ENCODE assay signal across 23 cellular contexts in genomic region chr20:64071341-64072332, GRCh38. TPM values are rescaled to one million over a fixed set of nuclear protein-coding genes. Genes with fewer than 3 reads are reported as not detected.
DNase-seq lines count a peak whose midpoint lies in the region; ATAC-seq, FAIRE-seq and TF ChIP-seq lines count a peak whose summit lies in the region.
"Had no signal": no experiment of that assay in that cellular context is flagged by ENCODE, and none has a peak within 500 bp of the region (broad histone marks: within the 10 kb centered on the region; RNA-seq: fewer than 3 reads in every experiment).

No MANE protein-coding gene starts in this region.

- no peak overlapping the region for H3K56ac ChIP-seq in H1 (replicated peaks; ENCODE audit: insufficient read length, low read depth, low read length)

- no peak overlapping the region for H3K23ac ChIP-seq in H1 (ENCODE audit: insufficient read length)

- no peaks in the 10 kb centered on the region for H3K23me2 ChIP-seq in H1 (ENCODE audit: low read depth, low read length)

- H3K27ac ChIP-seq in Karpas-422 (ENCODE audit: low read length): peak overlapping the region; percentile 100
- H3K27ac ChIP-seq in H1 (ENCODE audit: low read depth, low read length): no peak overlapping the region; the same call in 1 of the 2 replicates
- H3K27ac ChIP-seq: esophagus squamous epithelium, gastroesophageal sphincter, thoracic aorta had no signal

- H4K91ac ChIP-seq in H1 (replicated peaks; ENCODE audit: insufficient read length, low read length): no peak overlapping the region

- no peaks in the 10 kb centered on the region for H3K36me3 ChIP-seq in Caco-2 (ENCODE audit: control insufficient read depth, insufficient read depth, low read length)
- H3K36me3 ChIP-seq in Karpas-422 (ENCODE audit: insufficient read depth, low read length): peaks cover 22% of the 10 kb centered on the region
- peaks cover 0 to 8% (median 3%) of the 10 kb centered on the region in 4 experiments; a peak in 3 of 8 replicates for H3K36me3 ChIP-seq in H1 (ENCODE audit: control insufficient read depth in 2 of 4, insufficient read depth in 4 of 4, low read length in 3 of 4)
- H3K36me3 ChIP-seq: BE2C had no signal

- H3K4me2 ChIP-seq in Karpas-422 (ENCODE audit: low read depth, low read length, poor library complexity, severe bottlenecking): peak overlapping the region; percentile 61
- H3K4me2 ChIP-seq in H1 (ENCODE audit: insufficient read depth in 1 of 2, low read depth in 2 of 2, low read length in 2 of 2): no peak overlapping the region

- no peak overlapping the region for H2BK12ac ChIP-seq in H1 (ENCODE audit: low read depth, low read length)

- no peak overlapping the region for H2AK5ac ChIP-seq in H1 (ENCODE audit: low read depth, low read length)

- no peak for FAIRE-seq in H1 (lab: Jason Lieb, UNC)
- FAIRE-seq: A204.1, H54 had no signal

- H3K4ac ChIP-seq in H1 (replicated peaks; ENCODE audit: insufficient read length, low read depth, low read length): no peak overlapping the region

- H3K36me3 Mint-ChIP-seq in activated CD8-positive, alpha-beta memory T cell treated with anti-CD3 and anti-CD28 coated beads, Interleukin-2, amount 10 ng/mL, durations not matched to agents 7 days and 5 days: peaks cover 16% of the 10 kb centered on the region
- peaks cover 17% of the 10 kb centered on the region for H3K36me3 Mint-ChIP-seq in Caco-2 (ENCODE audit: insufficient read depth, unreplicated experiment)

- TF ChIP-seq EP300 in H1 (IDR thresholded peaks at IDR 0.05; ENCODE audit: borderline replicate concordance in 1 of 2, low read depth in 2 of 2, low read length in 2 of 2): no peak

- H3K9me3 Mint-ChIP-seq in activated CD8-positive, alpha-beta memory T cell treated with anti-CD3 and anti-CD28 coated beads, Interleukin-2, amount 10 ng/mL, durations not matched to agents 7 days and 5 days (ENCODE audit: low read depth): no peaks in the 10 kb centered on the region
- no peaks in the 10 kb centered on the region for H3K9me3 Mint-ChIP-seq in Caco-2 (ENCODE audit: unreplicated experiment)

- H3K79me1 ChIP-seq in H1 (ENCODE audit: low read depth, low read length): 0 out of 2 replicates have a peak, but pooled peaks cover 3% of the 10 kb centered on the region

- no peak overlapping the region for H2BK15ac ChIP-seq in H1 (ENCODE audit: low read length)

- H3K14ac ChIP-seq in H1 (ENCODE audit: insufficient read length): no peak overlapping the region

- peak overlapping the region; percentile 32 for H3K27ac Mint-ChIP-seq in activated CD8-positive, alpha-beta memory T cell treated with anti-CD3 and anti-CD28 coated beads, Interleukin-2, amount 10 ng/mL, durations not matched to agents 7 days and 5 days
- H3K27ac Mint-ChIP-seq in Caco-2 (ENCODE audit: unreplicated experiment): peak overlapping the region; percentile 5
- H3K27ac Mint-ChIP-seq: activated CD4-positive, alpha-beta T cell treated with anti-CD3 and anti-CD28 coated beads for 36 hours had no signal

- H4K20me1 ChIP-seq in Karpas-422 (ENCODE audit: insufficient read depth, low read depth, low read length) (peaks cover 3% of the 10 kb centered on the region; the same call in 1 of the 2 replicates), H1 (replicated peaks in 1 of 2; ENCODE audit: control insufficient read depth in 1 of 2, insufficient read depth in 2 of 2, low read length in 2 of 2) (peaks cover 0 to 8% of the 10 kb centered on the region in 2 experiments)

- 88% methylated on average over 24 of the region's 30 CpGs; no CpG with 5 or more reads in 1 of the 2 experiments for WGBS in H1 (ENCODE audit: extremely low coverage in 1 of 2, insufficient coverage in 1 of 2, insufficient read length in 1 of 2, insufficient replicate concordance in 2 of 2, low coverage in 1 of 2, low lambda C conversion rate in 2 of 2, missing lambda C conversion rate in 1 of 2), 2 experiments

- no peak overlapping the region for H2BK120ac ChIP-seq in H1 (replicated peaks; ENCODE audit: low read depth, low read length)

- H3K9ac ChIP-seq in Karpas-422 (ENCODE audit: low read length) (peak overlapping the region; percentile 96), H1 (replicated peaks in 1 of 4; ENCODE audit: extremely low read depth in 1 of 4, low read depth in 3 of 4, low read length in 3 of 4) (no peak overlapping the region)

- H3K4me3 ChIP-seq in Caco-2 (ENCODE audit: low read depth, low read length): no peak overlapping the region
- peak overlapping the region; percentile 18; the same call in 1 of the 2 replicates for H3K4me3 ChIP-seq in Karpas-422 (ENCODE audit: low read length)
- no peak overlapping the region for H3K4me3 ChIP-seq in H1 (ENCODE audit: extremely low read depth in 1 of 4, insufficient read depth in 2 of 4, low read depth in 3 of 4, low read length in 4 of 4)
- H3K4me3 ChIP-seq: esophagus squamous epithelium, gastroesophageal sphincter, thoracic aorta had no signal

- no peaks in the 10 kb centered on the region for H3K27me3 ChIP-seq in Caco-2 (replicated peaks; ENCODE audit: control insufficient read depth, insufficient read depth, low read length)
- H3K27me3 ChIP-seq in Karpas-422 (ENCODE audit: low read length): no peaks in the 10 kb centered on the region
- H3K27me3 ChIP-seq in H1 (replicated peaks in 1 of 4; ENCODE audit: control insufficient read depth in 3 of 4, extremely low read depth in 1 of 4, insufficient read depth in 3 of 4, low read length in 3 of 4): no peaks in the 10 kb centered on the region
- H3K27me3 ChIP-seq: BE2C, esophagus squamous epithelium, gastroesophageal sphincter had no signal

- CTCF ChIA-PET in activated CD8-positive, alpha-beta memory T cell treated with anti-CD3 and anti-CD28 coated beads, Interleukin-2, amount 10 ng/mL, durations not matched to agents 7 days and 5 days (lab: Charles Lee): interaction anchor here (0.6 to 2.5 kb wide), 6 partner anchors 9 to 575 kb away, joined by 3 to 12 read pairs (median 4); partner anchors contain the start of genes PRPF6 and TCEA2
- CTCF ChIA-PET in Caco-2 (lab: Charles Lee): interaction anchor here (0.8 to 1.8 kb wide), 3 partner anchors 9 to 33 kb away, joined by 3 to 5 read pairs (median 4); partner anchors contain the start of gene TCEA2
- CTCF ChIA-PET in H1 (lab: Charles Lee; ENCODE audit: partially characterized antibody): interaction anchor here (0.6 to 1.6 kb wide), 12 partner anchors 9 to 533 kb away, joined by 3 to 7 read pairs (median 4); partner anchors contain the start of gene TCEA2

- no peak for TF ChIP-seq RAD21 in H1 (IDR thresholded peaks at IDR 0.05 in 1 of 2, conservative IDR thresholded peaks at IDR 0.05 in 1 of 2; ENCODE audit: low read depth in 2 of 2, low read length in 2 of 2)

- ATAC-seq in activated CD8-positive, alpha-beta memory T cell treated with anti-CD3 and anti-CD28 coated beads, Interleukin-2, amount 10 ng/mL, durations not matched to agents 7 days and 5 days: no peak
- ATAC-seq: activated CD4-positive, alpha-beta T cell treated with anti-CD3 and anti-CD28 coated beads for 36 hours; gastroesophageal sphincter had no signal

- no TSS peak for BruUV-seq in Caco-2 (replicated peaks; lab: Mats Ljungman, UMichigan)

- POLR2A ChIA-PET in Caco-2 (lab: Charles Lee) (interaction anchor here (0.6 kb wide), 1 partner anchor 429 kb away, joined by 11 read pairs; no protein-coding TSS in a partner anchor), H1 (lab: Charles Lee; ENCODE audit: partially characterized antibody) (interaction anchor here (0.7 to 2.0 kb wide), 5 partner anchors 9 to 36 kb away, joined by 3 to 5 read pairs (median 4); partner anchors contain the start of genes C20orf204 and TCEA2)

- H2AFZ ChIP-seq in Karpas-422 (ENCODE audit: low read length) (no peak overlapping the region), H1 (ENCODE audit: low read length) (no peak overlapping the region)

- DNase-seq in activated CD8-positive, alpha-beta memory T cell treated with anti-CD3 and anti-CD28 coated beads, Interleukin-2, amount 10 ng/mL, durations not matched to agents 7 days and 5 days: no peak
- no peak for DNase-seq in activated CD8-positive, alpha-beta memory T cell treated with anti-CD3 and anti-CD28 coated beads, Interleukin-2, amount 50 U/mL, for 4 hours
- DNase-seq in Caco-2 (no peak), Karpas-422 (peak; percentile 86), H1 (ENCODE audit: low read depth in 1 of 2, low spot score in 2 of 2) (no peak), GM10266 (ENCODE audit: extremely low spot score) (no peak), NOMO-1 treated with DMSO at 0.1 percent for 48 hours (lab: John Stamatoyannopoulos, UW; ENCODE audit: unreplicated experiment) (no peak), NCI-H2171 treated with DMSO at 0.1 percent for 48 hours (lab: John Stamatoyannopoulos, UW) (no peak)
- DNase-seq: activated CD4-positive, alpha-beta T cell treated with anti-CD3 and anti-CD28 coated beads for 36 hours; activated CD8-positive, alpha-beta memory T cell treated with anti-CD3 and anti-CD28 coated beads, Interleukin-2, amount 50 U/mL, for 48 hours; activated gamma-delta T cell; BE2C; DMS 273 treated with DMSO at 0.1 percent for 48 hours; effector CD8-positive, alpha-beta T cell; esophagus squamous epithelium; kidney glomerular epithelial cell; NCI-H524 treated with DMSO at 0.1 percent for 48 hours had no signal

- peaks cover 51% of the 10 kb centered on the region for H3K4me1 Mint-ChIP-seq in activated CD8-positive, alpha-beta memory T cell treated with anti-CD3 and anti-CD28 coated beads, Interleukin-2, amount 10 ng/mL, durations not matched to agents 7 days and 5 days
- no peaks in the 10 kb centered on the region for H3K4me1 Mint-ChIP-seq in Caco-2 (ENCODE audit: low read depth, unreplicated experiment)

- no peak overlapping the region for H3K18ac ChIP-seq in H1 (ENCODE audit: extremely low read depth, low read length)

- no peak for TF ChIP-seq POLR2A in H1 (IDR thresholded peaks at IDR 0.05; ENCODE audit: control extremely low read depth in 1 of 2, low read depth in 2 of 2, low read length in 2 of 2)

- no peak overlapping the region for H2BK5ac ChIP-seq in H1 (ENCODE audit: low read depth, low read length)

- no peak overlapping the region for H3K4me3 Mint-ChIP-seq in activated CD8-positive, alpha-beta memory T cell treated with anti-CD3 and anti-CD28 coated beads, Interleukin-2, amount 10 ng/mL, durations not matched to agents 7 days and 5 days
- H3K4me3 Mint-ChIP-seq in Caco-2 (ENCODE audit: unreplicated experiment): no peak overlapping the region
- H3K4me3 Mint-ChIP-seq: activated CD4-positive, alpha-beta T cell treated with anti-CD3 and anti-CD28 coated beads for 36 hours had no signal

- no peak overlapping the region for H4K5ac ChIP-seq in H1 (ENCODE audit: insufficient read length, low read depth, low read length)

- H3K4me1 ChIP-seq in Caco-2 (no peaks in the 10 kb centered on the region), Karpas-422 (ENCODE audit: low read length) (peaks cover 100% of the 10 kb centered on the region), H1 (replicated peaks in 1 of 4; ENCODE audit: control insufficient read depth in 3 of 4, insufficient read depth in 4 of 4, low read length in 3 of 4) (peaks cover 0 to 9% (median under 1%) of the 10 kb centered on the region in 4 experiments; a peak in 3 of 7 replicates)

- H3K9me3 ChIP-seq in Caco-2 (no peaks in the 10 kb centered on the region), Karpas-422 (ENCODE audit: low read length) (no peaks in the 10 kb centered on the region), H1 (ENCODE audit: insufficient read depth in 2 of 2, low read depth in 1 of 2, low read length in 1 of 2) (no peaks in the 10 kb centered on the region)
- H3K9me3 ChIP-seq: BE2C, esophagus squamous epithelium, gastroesophageal sphincter, thoracic aorta had no signal

- no peak overlapping the region for H2BK20ac ChIP-seq in H1 (ENCODE audit: low read length)

- intact Hi-C loops in Caco-2 (cut with micrococcal nuclease; ENCODE audit: unreplicated experiment): no loop called here

- peaks cover 7% of the 10 kb centered on the region for H3K79me2 ChIP-seq in Karpas-422 (ENCODE audit: low read length)
- no peaks in the 10 kb centered on the region for H3K79me2 ChIP-seq in H1 (ENCODE audit: control insufficient read depth in 1 of 2, insufficient read depth in 2 of 2, low read length in 2 of 2)

- H3K9me2 ChIP-seq in Karpas-422 (replicated peaks; ENCODE audit: insufficient read depth, low read length): no peaks in the 10 kb centered on the region

- H4K8ac ChIP-seq in H1 (ENCODE audit: extremely low read depth, insufficient read depth, low read length): peak overlapping the region; percentile 38; the same call in 1 of the 2 replicates

- TF ChIP-seq CTCF in Caco-2 (IDR thresholded peaks at IDR 0.05; ENCODE audit: insufficient read depth in 1 of 2, low read depth in 1 of 2, low read length in 1 of 2, severe bottlenecking in 1 of 2, unreplicated experiment in 1 of 2): no peak
- TF ChIP-seq CTCF in H1 (IDR thresholded peaks at IDR 0.05; ENCODE audit: control extremely low read depth in 1 of 3, insufficient read depth in 1 of 3, low read depth in 1 of 3, low read length in 3 of 3): no peak
- no peak for TF ChIP-seq CTCF in GM10266 (IDR thresholded peaks at IDR 0.05; ENCODE audit: control insufficient read depth, insufficient read depth, low read depth, missing control alignments)

- no peaks in the 10 kb centered on the region for H3K27me3 Mint-ChIP-seq in activated CD8-positive, alpha-beta memory T cell treated with anti-CD3 and anti-CD28 coated beads, Interleukin-2, amount 10 ng/mL, durations not matched to agents 7 days and 5 days
- no peaks in the 10 kb centered on the region for H3K27me3 Mint-ChIP-seq in Caco-2 (ENCODE audit: insufficient read depth, unreplicated experiment)
- H3K27me3 Mint-ChIP-seq: activated CD4-positive, alpha-beta T cell treated with anti-CD3 and anti-CD28 coated beads for 36 hours had no signal

RNA-seq across cellular contexts. Expression of gene RGS19, which starts 7.7 kb away (rescaled TPM):
- total RNA-seq in activated CD8-positive, alpha-beta memory T cell treated with anti-CD3 and anti-CD28 coated beads, Interleukin-2, amount 10 ng/mL, durations not matched to agents 7 days and 5 days: 100 to 1,000 TPM in 1 of 2 experiments, 10 to 100 TPM in 1; 84.5 to 119 TPM
- 29.3 and 34.3 TPM in 2 replicates for total RNA-seq in Caco-2 (2022)
- 172 and 272 TPM in 2 replicates for total RNA-seq in Karpas-422 (2014; rRNA removed; shearing (Covaris generic); ENCODE audit: low replicate concordance)
- 12.7 and 13.1 TPM in 2 replicates for total RNA-seq in H1 (2021; fragmentation: NEBNext Ultra II Directional; extraction: Animal tissue kit (Norgen Biotek cat#: 25700))
- 16.8 and 21.9 TPM in 2 replicates for polyA plus RNA-seq in H1 (2011; rRNA removed)
- 14.6 TPM for polyA plus RNA-seq in H1 (2011; cell fraction: cytosol; rRNA removed)
- polyA plus RNA-seq in H1 (2011; cell fraction: nucleus; rRNA removed): 18.9 TPM
- polyA plus RNA-seq in H1 (2012, experiment 1 of 2): 9.5 to 12.1 TPM (median 10.6 TPM) in 4 replicates
- polyA plus RNA-seq in H1 (2012, experiment 2 of 2): 8.8 TPM
- polyA plus RNA-seq in H1 (2013, experiment 1 of 2): 9.0 TPM
- 8.9 TPM for polyA plus RNA-seq in H1 (2013, experiment 2 of 2)
- polyA minus RNA-seq in H1 (2011; rRNA and poly(A)+ RNA removed): 4.3 and 4.8 TPM in 2 replicates
- 8.7 TPM for polyA minus RNA-seq in H1 (2011; cell fraction: cytosol; rRNA and poly(A)+ RNA removed)
- polyA minus RNA-seq in H1 (2011; cell fraction: nucleus; rRNA and poly(A)+ RNA removed): 6.3 TPM

RNA-seq across cellular contexts. Expression of gene OPRL1, which starts 8.2 kb away (rescaled TPM):
- total RNA-seq in activated CD8-positive, alpha-beta memory T cell treated with anti-CD3 and anti-CD28 coated beads, Interleukin-2, amount 10 ng/mL, durations not matched to agents 7 days and 5 days: under 1 TPM; 0.75 to 0.99 TPM
- 0.51 and 0.59 TPM in 2 replicates for total RNA-seq in Caco-2 (2022)
- 34.0 and 60.6 TPM in 2 replicates for total RNA-seq in Karpas-422 (2014; rRNA removed; shearing (Covaris generic); ENCODE audit: low replicate concordance)
- total RNA-seq in H1 (2021; fragmentation: NEBNext Ultra II Directional; extraction: Animal tissue kit (Norgen Biotek cat#: 25700)): 0.52 and 0.63 TPM in 2 replicates
- polyA plus RNA-seq in H1 (2011; rRNA removed): 0.98 and 2.0 TPM in 2 replicates
- 1.3 TPM for polyA plus RNA-seq in H1 (2011; cell fraction: cytosol; rRNA removed)
- 2.1 TPM for polyA plus RNA-seq in H1 (2011; cell fraction: nucleus; rRNA removed)
- polyA plus RNA-seq in H1 (2012, experiment 1 of 2): 0.52 to 1.4 TPM (median 1.1 TPM) in 4 replicates
- polyA plus RNA-seq in H1 (2012, experiment 2 of 2): 0.81 TPM
- polyA plus RNA-seq in H1 (2013, experiment 1 of 2): 0.39 TPM
- polyA plus RNA-seq in H1 (2013, experiment 2 of 2): 0.46 TPM
- polyA minus RNA-seq in H1 (2011; rRNA and poly(A)+ RNA removed): 1.2 and 1.4 TPM in 2 replicates
- 1.4 TPM for polyA minus RNA-seq in H1 (2011; cell fraction: cytosol; rRNA and poly(A)+ RNA removed)
- polyA minus RNA-seq in H1 (2011; cell fraction: nucleus; rRNA and poly(A)+ RNA removed): 0.50 TPM

RNA-seq across cellular contexts. Expression of gene TCEA2, which starts 8.6 kb away (rescaled TPM):
- 10 to 100 TPM; 54.3 to 57.4 TPM for total RNA-seq in activated CD8-positive, alpha-beta memory T cell treated with anti-CD3 and anti-CD28 coated beads, Interleukin-2, amount 10 ng/mL, durations not matched to agents 7 days and 5 days
- total RNA-seq in Caco-2 (2022): 39.9 and 48.3 TPM in 2 replicates
- total RNA-seq in Karpas-422 (2014; rRNA removed; shearing (Covaris generic); ENCODE audit: low replicate concordance): 124 and 197 TPM in 2 replicates
- total RNA-seq in H1 (2021; fragmentation: NEBNext Ultra II Directional; extraction: Animal tissue kit (Norgen Biotek cat#: 25700)): 41.4 and 46.3 TPM in 2 replicates
- polyA plus RNA-seq in H1 (2011; rRNA removed): 42.3 and 66.0 TPM in 2 replicates
- polyA plus RNA-seq in H1 (2011; cell fraction: cytosol; rRNA removed): 52.5 TPM
- 118 TPM for polyA plus RNA-seq in H1 (2011; cell fraction: nucleus; rRNA removed)
- 34.2 to 60.1 TPM (median 48.8 TPM) in 4 replicates for polyA plus RNA-seq in H1 (2012, experiment 1 of 2)
- 35.4 TPM for polyA plus RNA-seq in H1 (2012, experiment 2 of 2)
- 55.3 TPM for polyA plus RNA-seq in H1 (2013, experiment 1 of 2)
- polyA plus RNA-seq in H1 (2013, experiment 2 of 2): 51.7 TPM
- polyA minus RNA-seq in H1 (2011; rRNA and poly(A)+ RNA removed): 9.5 and 12.8 TPM in 2 replicates
- polyA minus RNA-seq in H1 (2011; cell fraction: cytosol; rRNA and poly(A)+ RNA removed): 14.2 TPM
- polyA minus RNA-seq in H1 (2011; cell fraction: nucleus; rRNA and poly(A)+ RNA removed): 35.6 TPM

RNA-seq across cellular contexts. Expression of gene LKAAEAR1, which starts 12.6 kb away (rescaled TPM):
- not detected for total RNA-seq in activated CD8-positive, alpha-beta memory T cell treated with anti-CD3 and anti-CD28 coated beads, Interleukin-2, amount 10 ng/mL, durations not matched to agents 7 days and 5 days
- not detected in 2 replicates for total RNA-seq in Caco-2 (2022)
- not detected in 2 replicates for total RNA-seq in Karpas-422 (2014; rRNA removed; shearing (Covaris generic); ENCODE audit: low replicate concordance)
- 0.41 and 0.52 TPM in 2 replicates for total RNA-seq in H1 (2021; fragmentation: NEBNext Ultra II Directional; extraction: Animal tissue kit (Norgen Biotek cat#: 25700))
- 0.53 and 0.91 TPM in 2 replicates for polyA plus RNA-seq in H1 (2011; rRNA removed)
- 0.65 TPM for polyA plus RNA-seq in H1 (2011; cell fraction: cytosol; rRNA removed)
- 0.34 TPM for polyA plus RNA-seq in H1 (2011; cell fraction: nucleus; rRNA removed)
- polyA plus RNA-seq in H1 (2012, experiment 1 of 2): 0.24 TPM in 1 of 4 replicates, not detected in the others
- polyA plus RNA-seq in H1 (2012, experiment 2 of 2): not detected
- 0.20 TPM for polyA plus RNA-seq in H1 (2013, experiment 1 of 2)
- 0.28 TPM for polyA plus RNA-seq in H1 (2013, experiment 2 of 2)
- polyA minus RNA-seq in H1 (2011; rRNA and poly(A)+ RNA removed): not detected in 2 replicates
- polyA minus RNA-seq in H1 (2011; cell fraction: cytosol; rRNA and poly(A)+ RNA removed): not detected
- polyA minus RNA-seq in H1 (2011; cell fraction: nucleus; rRNA and poly(A)+ RNA removed): not detected
- total RNA-seq: esophagus squamous epithelium, G401, thoracic aorta had no signal

RNA-seq across cellular contexts. Expression of gene SOX18, which starts 22.2 kb away (rescaled TPM):
- 1 to 10 TPM in 1 of 2 experiments, under 1 TPM in 1; 0.20 to 1.8 TPM for total RNA-seq in activated CD8-positive, alpha-beta memory T cell treated with anti-CD3 and anti-CD28 coated beads, Interleukin-2, amount 10 ng/mL, durations not matched to agents 7 days and 5 days
- 0.44 and 0.84 TPM in 2 replicates for total RNA-seq in Caco-2 (2022)
- total RNA-seq in Karpas-422 (2014; rRNA removed; shearing (Covaris generic); ENCODE audit: low replicate concordance): not detected in 2 replicates
- 0.23 TPM in 1 of 2 replicates, not detected in the other for total RNA-seq in H1 (2021; fragmentation: NEBNext Ultra II Directional; extraction: Animal tissue kit (Norgen Biotek cat#: 25700))
- 0.08 and 0.09 TPM in 2 replicates for polyA plus RNA-seq in H1 (2011; rRNA removed)
- polyA plus RNA-seq in H1 (2011; cell fraction: cytosol; rRNA removed): not detected
- 0.13 TPM for polyA plus RNA-seq in H1 (2011; cell fraction: nucleus; rRNA removed)
- polyA plus RNA-seq in H1 (2012, experiment 1 of 2): 0.14 to 0.16 TPM in 2 of 4 replicates, not detected in the others
- polyA plus RNA-seq in H1 (2012, experiment 2 of 2): 0.22 TPM
- polyA plus RNA-seq in H1 (2013, experiment 1 of 2): 0.34 TPM
- 0.39 TPM for polyA plus RNA-seq in H1 (2013, experiment 2 of 2)
- polyA minus RNA-seq in H1 (2011; rRNA and poly(A)+ RNA removed): not detected in 2 replicates
- polyA minus RNA-seq in H1 (2011; cell fraction: cytosol; rRNA and poly(A)+ RNA removed): not detected
- 0.30 TPM for polyA minus RNA-seq in H1 (2011; cell fraction: nucleus; rRNA and poly(A)+ RNA removed)
- total RNA-seq: activated CD4-positive, alpha-beta T cell treated with anti-CD3 and anti-CD28 coated beads for 36 hours; myocyte had no signal

Comparison
In these comparisons a context has a peak if more than half of its experiments do, and no peak if none do; other contexts are left out.
1. RNA of gene OPRL1, which starts 8.2 kb away (total RNA-seq): 34.0 to 60.6 TPM in Karpas-422; 0.75 to 0.99 TPM in activated CD8-positive, alpha-beta memory T cell treated with anti-CD3 and anti-CD28 coated beads, Interleukin-2, amount 10 ng/mL, durations not matched to agents 7 days and 5 days, 0.52 to 0.63 TPM in H1 and 0.51 to 0.59 TPM in Caco-2; every median in the first group is over 10 times any median in the second.